In the genomic region with DNA sequence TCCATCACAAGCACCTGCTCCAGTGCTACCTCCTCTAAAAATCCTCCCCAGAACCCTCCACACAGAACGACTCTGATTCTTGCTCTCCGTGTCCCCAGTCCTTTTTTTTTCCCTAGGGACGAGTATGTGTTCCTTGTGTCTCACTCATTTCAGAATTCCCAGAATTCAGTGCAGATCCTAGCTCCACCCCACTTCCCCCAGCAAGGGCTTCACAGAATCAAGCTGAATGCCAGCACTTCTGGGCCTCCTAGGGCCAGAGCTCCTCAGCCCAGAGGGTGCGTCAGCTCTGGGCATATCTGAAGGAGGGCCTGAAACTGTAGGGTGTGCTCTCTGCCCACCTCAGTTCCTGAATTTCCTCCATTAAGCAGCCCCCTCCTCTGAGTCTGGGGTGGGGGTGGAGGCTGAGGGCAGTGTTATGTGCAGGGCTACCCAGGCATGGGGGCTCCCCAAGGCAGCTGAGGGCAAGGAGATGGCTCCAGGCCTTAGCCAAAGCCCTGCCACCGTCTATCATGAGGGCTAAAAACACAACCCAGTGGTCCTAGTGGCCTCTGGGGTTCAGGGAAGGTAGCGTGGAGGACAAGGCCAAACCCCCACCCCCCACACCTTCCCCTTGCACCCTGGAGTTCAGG, we compare ENCODE assay signal across 25 cellular contexts. TPM values are rescaled to one million over a fixed set of nuclear protein-coding genes. Genes with fewer than 3 reads are reported as not detected.
DNase-seq lines count a peak whose midpoint lies in the region; ATAC-seq, FAIRE-seq and TF ChIP-seq lines count a peak whose summit lies in the region.
"Had no signal": no experiment of that assay in that cellular context is flagged by ENCODE, and none has a peak within 500 bp of the region (broad histone marks: within the 10 kb centered on the region; RNA-seq: fewer than 3 reads in every experiment).

No MANE protein-coding gene starts in this region.

- no peaks in the 10 kb centered on the region for H3K9me3 ChIP-seq in CD4-positive, alpha-beta T cell (ENCODE audit: control insufficient read depth, low read length)
- no peaks in the 10 kb centered on the region for H3K9me3 ChIP-seq in PC-9 (ENCODE audit: insufficient read depth, low read depth)
- H3K9me3 ChIP-seq: SJCRH30, stomach, transverse colon had no signal

- no peaks in the 10 kb centered on the region for H3K27me3 ChIP-seq in CD4-positive, alpha-beta T cell (ENCODE audit: control insufficient read depth, insufficient read depth, low read length)
- H3K27me3 ChIP-seq in PC-9 (ENCODE audit: insufficient read depth, low read depth): no peaks in the 10 kb centered on the region
- H3K27me3 ChIP-seq: neural progenitor cell, SJCRH30, stomach, transverse colon had no signal

- ATAC-seq in CD4-positive, alpha-beta T cell (ENCODE audit: poor library complexity): no peak
- no peak for ATAC-seq in activated T-helper 17 cell treated with anti-CD3 and anti-CD28 coated beads, Interleukin-2, amount 50 U/mL, for 72 hours (replicated peaks)
- ATAC-seq: WTC11 had no signal

- no peak overlapping the region for H3K4me2 ChIP-seq in PC-9
- H3K4me2 ChIP-seq: neural progenitor cell, smooth muscle cell had no signal

- H3F3A ChIP-seq in PC-9 (ENCODE audit: insufficient read depth, low read depth): peaks cover 5% of the 10 kb centered on the region; the same call in 1 of the 2 replicates

- peak overlapping the region; percentile 56 for H3K27ac Mint-ChIP-seq in CD4-positive, alpha-beta T cell
- H3K27ac Mint-ChIP-seq in activated T-helper 17 cell treated with anti-CD3 and anti-CD28 coated beads, Interleukin-2, amount 50 U/mL, for 72 hours: peak overlapping the region; percentile 44
- H3K27ac Mint-ChIP-seq in nephron: peak overlapping the region; percentile 18 to 68 (median 24)
- H3K27ac Mint-ChIP-seq: activated naive CD4-positive, alpha-beta T cell treated with anti-CD3 and anti-CD28 coated beads, Interleukin-2, amount 50 U/mL, for 24 hours; neural progenitor cell had no signal

- no peaks in the 10 kb centered on the region for H3K36me3 ChIP-seq in PC-9 (ENCODE audit: low read depth)
- H3K36me3 ChIP-seq: neural progenitor cell, SJCRH30 had no signal

- no peak for FAIRE-seq in H54 (lab: Jason Lieb, UNC)
- FAIRE-seq: colon, GM18507 had no signal

- no peak overlapping the region for H3K27ac ChIP-seq in CD4-positive, alpha-beta T cell (ENCODE audit: low read depth, low read length)
- no peak overlapping the region for H3K27ac ChIP-seq in PC-9
- H3K27ac ChIP-seq in caudate nucleus (ENCODE audit: low read depth, low read length): no peak overlapping the region
- H3K27ac ChIP-seq: HL-60, neural progenitor cell, SJCRH30, stomach, transverse colon had no signal

- no peak for TF ChIP-seq CTCF in CD4-positive, alpha-beta T cell (IDR thresholded peaks at IDR 0.05)
- TF ChIP-seq CTCF in nephron (IDR thresholded peaks at IDR 0.05; ENCODE audit: unreplicated experiment in 3 of 3): no peak
- no peak for TF ChIP-seq CTCF in PC-9 (conservative IDR thresholded peaks at IDR 0.05)

- peaks cover 9% of the 10 kb centered on the region for H3K36me3 Mint-ChIP-seq in CD4-positive, alpha-beta T cell (ENCODE audit: low read depth)
- peaks cover 6% of the 10 kb centered on the region for H3K36me3 Mint-ChIP-seq in activated T-helper 17 cell treated with anti-CD3 and anti-CD28 coated beads, Interleukin-2, amount 50 U/mL, for 72 hours (ENCODE audit: low read depth)
- H3K36me3 Mint-ChIP-seq in nephron (ENCODE audit: low read depth): no peaks in the 10 kb centered on the region
- H3K36me3 Mint-ChIP-seq: activated naive CD4-positive, alpha-beta T cell treated with anti-CD3 and anti-CD28 coated beads, Interleukin-2, amount 50 U/mL, for 24 hours; neural progenitor cell; WTC11 had no signal

- no peak overlapping the region for H3K4me3 Mint-ChIP-seq in CD4-positive, alpha-beta T cell
- no peak overlapping the region for H3K4me3 Mint-ChIP-seq in activated T-helper 17 cell treated with anti-CD3 and anti-CD28 coated beads, Interleukin-2, amount 50 U/mL, for 72 hours
- H3K4me3 Mint-ChIP-seq in nephron: no peak overlapping the region
- H3K4me3 Mint-ChIP-seq: activated naive CD4-positive, alpha-beta T cell treated with anti-CD3 and anti-CD28 coated beads, Interleukin-2, amount 50 U/mL, for 24 hours; WTC11 had no signal

- no peaks in the 10 kb centered on the region; the same call in 1 of the 2 replicates for H4K20me1 ChIP-seq in PC-9 (ENCODE audit: insufficient read depth)

- H3K4me1 Mint-ChIP-seq in CD4-positive, alpha-beta T cell (ENCODE audit: low read depth): peaks cover 38% of the 10 kb centered on the region
- peaks cover 25% of the 10 kb centered on the region for H3K4me1 Mint-ChIP-seq in activated T-helper 17 cell treated with anti-CD3 and anti-CD28 coated beads, Interleukin-2, amount 50 U/mL, for 72 hours
- peaks cover 14% of the 10 kb centered on the region for H3K4me1 Mint-ChIP-seq in nephron

- no peaks in the 10 kb centered on the region for H3K9me2 ChIP-seq in PC-9 (ENCODE audit: insufficient read depth)

- CTCF ChIA-PET in CD4-positive, alpha-beta T cell (lab: Charles Lee): no interaction called here
- CTCF ChIA-PET in PC-9 (lab: Charles Lee): no interaction called here

- H3K9me3 Mint-ChIP-seq in CD4-positive, alpha-beta T cell: no peaks in the 10 kb centered on the region
- H3K9me3 Mint-ChIP-seq in activated T-helper 17 cell treated with anti-CD3 and anti-CD28 coated beads, Interleukin-2, amount 50 U/mL, for 72 hours: no peaks in the 10 kb centered on the region
- no peaks in the 10 kb centered on the region for H3K9me3 Mint-ChIP-seq in nephron
- H3K9me3 Mint-ChIP-seq: activated naive CD4-positive, alpha-beta T cell treated with anti-CD3 and anti-CD28 coated beads, Interleukin-2, amount 50 U/mL, for 24 hours; neural progenitor cell; WTC11 had no signal

- no peaks in the 10 kb centered on the region for H3K4me1 ChIP-seq in PC-9 (replicated peaks; ENCODE audit: insufficient read depth)
- H3K4me1 ChIP-seq: SJCRH30 had no signal

- H3K27me3 Mint-ChIP-seq in CD4-positive, alpha-beta T cell: no peaks in the 10 kb centered on the region
- no peaks in the 10 kb centered on the region for H3K27me3 Mint-ChIP-seq in activated T-helper 17 cell treated with anti-CD3 and anti-CD28 coated beads, Interleukin-2, amount 50 U/mL, for 72 hours
- no peaks in the 10 kb centered on the region for H3K27me3 Mint-ChIP-seq in nephron (ENCODE audit: low read depth)
- H3K27me3 Mint-ChIP-seq: activated naive CD4-positive, alpha-beta T cell treated with anti-CD3 and anti-CD28 coated beads, Interleukin-2, amount 50 U/mL, for 24 hours had no signal

- BruUV-seq in PC-9 (replicated peaks; lab: Mats Ljungman, UMichigan): no TSS peak

- TF ChIP-seq POLR2A in H54 (IDR thresholded peaks at IDR 0.05; ENCODE audit: low read depth, low read length): no peak

- no peak overlapping the region for H2AFZ ChIP-seq in PC-9
- H2AFZ ChIP-seq: neural progenitor cell had no signal

- DNase-seq in CD4-positive, alpha-beta T cell: no peak
- DNase-seq in H54 (ENCODE audit: insufficient read length, low spot score): peak; percentile 47
- no peak for DNase-seq in PC-9
- no peak for DNase-seq in cerebellar cortex (ENCODE audit: low spot score)
- no peak for DNase-seq in caudate nucleus (lab: John Stamatoyannopoulos, UW)
- DNase-seq: activated T-cell treated with anti-CD3 and anti-CD28 coated beads, Interleukin-2, amount 50 U/mL, for 48 hours; NCI-H1417 treated with DMSO at 0.1 percent for 48 hours; NCI-H748 treated with DMSO at 0.1 percent for 48 hours; stimulated activated CD4-positive, alpha-beta T cell treated with anti-CD3 and anti-CD28 coated beads, Interleukin-4, amount 100 ng/mL, for 1 hour; stomach; transverse colon had no signal

- POLR2A ChIA-PET in CD4-positive, alpha-beta T cell (lab: Charles Lee): interaction anchor here (0.8 kb wide), 1 partner anchor 54 kb away, joined by 3 read pairs; no protein-coding TSS in a partner anchor
- POLR2A ChIA-PET in PC-9 (lab: Charles Lee; ENCODE audit: unreplicated experiment): interaction anchor here (0.7 kb wide), 1 partner anchor 26 kb away, joined by 6 read pairs; no protein-coding TSS in a partner anchor

- no peak overlapping the region for H3K4me3 ChIP-seq in PC-9
- H3K4me3 ChIP-seq: neural progenitor cell, SJCRH30, smooth muscle cell, stomach, transverse colon had no signal

- no peaks in the 10 kb centered on the region for H3K79me2 ChIP-seq in PC-9 (ENCODE audit: low read depth)

- intact Hi-C loops in CD4-positive, alpha-beta T cell (cut with DNase I, micrococcal nuclease): loop anchor here in 1 of 2 experiments (5.0 to 10.0 kb wide), 2 partner anchors 66 to 161 kb away; partner anchors contain the start of gene RSKR
- intact Hi-C loops in PC-9 (cut with micrococcal nuclease; ENCODE audit: unreplicated experiment): no loop called here

RNA-seq across cellular contexts. Expression of gene UNC119, which starts 6.5 kb away (rescaled TPM):
- 10 to 100 TPM; 77.1 to 83.9 TPM for total RNA-seq in CD4-positive, alpha-beta T cell
- total RNA-seq in activated T-helper 17 cell treated with anti-CD3 and anti-CD28 coated beads, Interleukin-2, amount 50 U/mL, for 72 hours: 10 to 100 TPM; 39.1 to 67.7 TPM
- total RNA-seq in PC-9 (2021): 39.7 and 48.8 TPM in 2 replicates

RNA-seq across cellular contexts. Expression of gene PIGS, which starts 25.4 kb away (rescaled TPM):
- total RNA-seq in CD4-positive, alpha-beta T cell: 10 to 100 TPM; 73.8 to 76.4 TPM
- total RNA-seq in activated T-helper 17 cell treated with anti-CD3 and anti-CD28 coated beads, Interleukin-2, amount 50 U/mL, for 72 hours: 10 to 100 TPM; 33.2 to 38.9 TPM
- total RNA-seq in PC-9 (2021): 57.6 and 64.2 TPM in 2 replicates

RNA-seq across cellular contexts. Expression of gene ALDOC, which starts 30.8 kb away (rescaled TPM):
- total RNA-seq in CD4-positive, alpha-beta T cell: 10 to 100 TPM; 21.8 to 22.7 TPM
- 100 to 1,000 TPM in 1 of 2 donors, 10 to 100 TPM in 1; 55.0 to 335 TPM for total RNA-seq in activated T-helper 17 cell treated with anti-CD3 and anti-CD28 coated beads, Interleukin-2, amount 50 U/mL, for 72 hours
- 17.4 and 21.6 TPM in 2 replicates for total RNA-seq in PC-9 (2021)

RNA-seq across cellular contexts. Expression of gene FOXN1, which starts 39.8 kb away (rescaled TPM):
- total RNA-seq in CD4-positive, alpha-beta T cell: not detected
- total RNA-seq in activated T-helper 17 cell treated with anti-CD3 and anti-CD28 coated beads, Interleukin-2, amount 50 U/mL, for 72 hours: not detected
- total RNA-seq in PC-9 (2021): not detected in 2 replicates
- total RNA-seq: M059J; mesenteric fat pad; pulmonary artery endothelial cell; SJCRH30; T-helper 2 cell treated with Interferon-gamma antibody and Interleukin-4, amounts not matched to agents 100 ng/mL and 5 ng/mL, for 36 hours; WTC11 had no signal

RNA-seq across cellular contexts. Expression of gene SPAG5, which starts 52.9 kb away (rescaled TPM):
- total RNA-seq in CD4-positive, alpha-beta T cell: 10 to 100 TPM; 15.4 to 17.0 TPM
- 100 to 1,000 TPM; 140 to 195 TPM for total RNA-seq in activated T-helper 17 cell treated with anti-CD3 and anti-CD28 coated beads, Interleukin-2, amount 50 U/mL, for 72 hours
- 101 and 109 TPM in 2 replicates for total RNA-seq in PC-9 (2021)
